ENCODE assay signal across 20 cellular contexts in genomic region chr2:20143263-20143662, GRCh38.
DNase-seq lines count a peak whose midpoint lies in the region; ATAC-seq and TF ChIP-seq lines count a peak whose summit lies in the region.
"Had no signal": no experiment of that assay in that cellular context is flagged by ENCODE, and none has a peak within 500 bp of the region (broad histone marks: within the 10 kb centered on the region; RNA-seq: fewer than 3 reads in every experiment).

No MANE protein-coding gene starts in this region.

- peak; percentile 50 for DNase-seq in SIG-M5 treated with dmso at 0.1 percent for 504 hours (lab: John Stamatoyannopoulos, UW; ENCODE audit: unreplicated experiment)
- no peak for DNase-seq in SIG-M5 (lab: John Stamatoyannopoulos, UW)
- peak; percentile 38 for DNase-seq in brain microvascular endothelial cell
- peak; percentile 68 for DNase-seq in iris pigment epithelial cell (ENCODE audit: low read depth)
- no peak for DNase-seq in thoracic aorta (ENCODE audit: low spot score)
- no peak for DNase-seq in nucleus accumbens (lab: John Stamatoyannopoulos, UW)
- DNase-seq: 8988T; activated CD8-positive, alpha-beta T cell treated with anti-CD3 and anti-CD28 coated beads for 36 hours; amniotic stem cell; CD4-positive, alpha-beta memory T cell; dermis blood vessel endothelial cell; H9; immature natural killer cell; mucosa of descending colon; NCI-H1105 treated with DMSO at 0.1 percent for 48 hours; NCI-H2227 treated with DMSO at 0.1 percent for 48 hours; SJCRH30 had no signal

- peaks cover 0 to 15% of the 10 kb centered on the region in 2 donors for H3K4me1 ChIP-seq in thoracic aorta (ENCODE audit: control insufficient read depth in 1 of 2, low read depth in 2 of 2)

- in situ Hi-C loops in brain microvascular endothelial cell (cut with HindIII; ENCODE audit: low pct_ligation_motif_present, low sequenced_read_pairs) = no loop called here

- H3K36me3 ChIP-seq in brain microvascular endothelial cell (replicated peaks) = no peaks in the 10 kb centered on the region
- no peaks in the 10 kb centered on the region for H3K36me3 ChIP-seq in thoracic aorta
- H3K36me3 ChIP-seq: SJCRH30 had no signal

- H3K27ac ChIP-seq in brain microvascular endothelial cell (no peak overlapping the region), thoracic aorta (no peak overlapping the region)
- H3K27ac ChIP-seq: foreskin keratinocyte, SJCRH30 had no signal

- no peaks in the 10 kb centered on the region for H3K27me3 ChIP-seq in brain microvascular endothelial cell (replicated peaks)
- H3K27me3 ChIP-seq in thoracic aorta (replicated peaks; ENCODE audit: insufficient read depth) = no peaks in the 10 kb centered on the region
- H3K27me3 ChIP-seq: foreskin keratinocyte, SJCRH30 had no signal

- ATAC-seq in thoracic aorta (ENCODE audit: insufficient number of reproducible peaks, low FRiP score, low read depth) (peak; percentile 2), HG03196 (IDR thresholded peaks at IDR 0.05; ENCODE audit: unreplicated experiment) (no peak), HG02759 (IDR thresholded peaks at IDR 0.05; ENCODE audit: unreplicated experiment) (no peak)
- ATAC-seq: activated CD8-positive, alpha-beta T cell treated with anti-CD3 and anti-CD28 coated beads for 36 hours; foreskin keratinocyte; mucosa of descending colon had no signal

- TF ChIP-seq CTCF in brain microvascular endothelial cell (IDR thresholded peaks at IDR 0.05; ENCODE audit: low read depth, low read length, missing control alignments) = no peak
- TF ChIP-seq CTCF in thoracic aorta (IDR thresholded peaks at IDR 0.05) = no peak

- H3K9me3 ChIP-seq in thoracic aorta = no peaks in the 10 kb centered on the region
- H3K9me3 ChIP-seq: mucosa of descending colon, SJCRH30 had no signal

- no peak overlapping the region for H3K4me3 ChIP-seq in brain microvascular endothelial cell (ENCODE audit: low read depth, low read length)
- no peak overlapping the region for H3K4me3 ChIP-seq in thoracic aorta
- H3K4me3 ChIP-seq: mucosa of descending colon, SJCRH30 had no signal

Comparison
In these comparisons a context has a peak if more than half of its experiments do, and no peak if none do; other contexts are left out.
1. DNase-seq: peak in SIG-M5 treated with dmso at 0.1 percent for 504 hours (single experiment), brain microvascular endothelial cell (single experiment) and iris pigment epithelial cell (single experiment); none in SIG-M5 (single experiment), thoracic aorta (single experiment) and nucleus accumbens (0 of 56).